Comparison of ENCODE assay signal across 8 cellular contexts in genomic region chr5:107570805-107571531, GRCh38.
DNase-seq lines count a peak whose midpoint lies in the region; ATAC-seq and TF ChIP-seq lines count a peak whose summit lies in the region.

No MANE protein-coding gene starts in this region.

- no peaks in the 10 kb centered on the region for H3K27me3 ChIP-seq in CD4-positive, alpha-beta memory T cell (ENCODE audit: insufficient read depth, low read length)
- H3K27me3 ChIP-seq in dorsolateral prefrontal cortex: peaks cover 0 to 2% (median 0%) of the 10 kb centered on the region in 45 donors

- ATAC-seq in GM19023 (IDR thresholded peaks at IDR 0.05; ENCODE audit: unreplicated experiment) (peak; percentile 81), HG03097 (IDR thresholded peaks at IDR 0.05; ENCODE audit: low FRiP score, unreplicated experiment) (peak; percentile 85)

- H3K9me3 ChIP-seq in CD4-positive, alpha-beta memory T cell (ENCODE audit: control insufficient read depth in 1 of 2, low read length in 2 of 2): no peaks in the 10 kb centered on the region

- DNase-seq in CD4-positive, alpha-beta memory T cell: peak in 4 of 5 donors; percentile 0 to 15 (median 6)
- peak; percentile 67 for DNase-seq in RPMI8226
- DNase-seq in dorsolateral prefrontal cortex: no peak
- peak; percentile 63 for DNase-seq in myocyte (ENCODE audit: low read depth)
- DNase-seq in SKM-1 treated with dmso at 0.1 percent for 144 hours (lab: John Stamatoyannopoulos, UW; ENCODE audit: unreplicated experiment): no peak
- DNase-seq in A172 (ENCODE audit: low spot score): no peak

- H3K9me3 Mint-ChIP-seq in CD4-positive, alpha-beta memory T cell: no peaks in the 10 kb centered on the region

- H3K36me3 ChIP-seq in CD4-positive, alpha-beta memory T cell (ENCODE audit: insufficient read depth, low read length): no peaks in the 10 kb centered on the region

- POLR2A ChIA-PET in CD4-positive, alpha-beta memory T cell (lab: Charles Lee; ENCODE audit: partially characterized antibody): no interaction called here

- peaks cover 9 to 22% (median 16%) of the 10 kb centered on the region in 4 donors for H3K4me1 Mint-ChIP-seq in CD4-positive, alpha-beta memory T cell

- H3K27ac ChIP-seq in CD4-positive, alpha-beta memory T cell (ENCODE audit: low read depth, low read length): no peak overlapping the region
- peak overlapping the region in 23 of 59 donors; percentile 16 to 75 (median 57) for H3K27ac ChIP-seq in dorsolateral prefrontal cortex

- CTCF ChIA-PET in CD4-positive, alpha-beta memory T cell (lab: Charles Lee; ENCODE audit: partially characterized antibody): interaction anchor here (0.7 to 4.1 kb wide), 4 partner anchors 9 to 936 kb away, joined by 3 to 42 read pairs (median 6); no protein-coding TSS in a partner anchor

- TF ChIP-seq CTCF in dorsolateral prefrontal cortex (IDR thresholded peaks at IDR 0.05 in 54 of 56, conservative IDR thresholded peaks at IDR 0.05 in 2 of 56; ENCODE audit: low read depth in 1 of 56, partially characterized antibody in 56 of 56): no peak

- peaks cover 10% of the 10 kb centered on the region for H3K4me1 ChIP-seq in CD4-positive, alpha-beta memory T cell (ENCODE audit: insufficient read depth, low read length)

- intact Hi-C loops in CD4-positive, alpha-beta memory T cell (cut with micrococcal nuclease): loop anchor here (5.0 kb wide), 1 partner anchor 776 kb away; no protein-coding TSS in a partner anchor
- intact Hi-C loops in dorsolateral prefrontal cortex (cut with DNase I): loop anchor here (10.0 kb wide), 2 partner anchors 104 to 506 kb away; partner anchors contain the start of gene EFNA5 (in 1 of the 2)

- peak overlapping the region in 3 of 7 donors; percentile 47 to 88 (median 80) for H3K27ac Mint-ChIP-seq in CD4-positive, alpha-beta memory T cell

- no peak overlapping the region for H3K4me3 ChIP-seq in CD4-positive, alpha-beta memory T cell (ENCODE audit: low read length in 2 of 2)
- peak overlapping the region in 53 of 59 donors; percentile 39 to 77 (median 58) for H3K4me3 ChIP-seq in dorsolateral prefrontal cortex

- H3K36me3 Mint-ChIP-seq in CD4-positive, alpha-beta memory T cell: no peaks in the 10 kb centered on the region

- H3K27me3 Mint-ChIP-seq in CD4-positive, alpha-beta memory T cell: peaks cover 9 to 15% of the 10 kb centered on the region in 2 donors

- peak overlapping the region; percentile 81 to 93 (median 84) for H3K4me3 Mint-ChIP-seq in CD4-positive, alpha-beta memory T cell

Comparison
In these comparisons a context has a peak if more than half of its experiments do, and no peak if none do; other contexts are left out.
1. DNase-seq: peak in CD4-positive, alpha-beta memory T cell (4 of 5), RPMI8226 (single experiment) and myocyte (single experiment); none in dorsolateral prefrontal cortex (0 of 10), SKM-1 treated with dmso at 0.1 percent for 144 hours (single experiment) and A172 (single experiment).
2. H3K4me3 ChIP-seq: peak in dorsolateral prefrontal cortex (53 of 59); none in CD4-positive, alpha-beta memory T cell (0 of 2).